In the genomic region with DNA sequence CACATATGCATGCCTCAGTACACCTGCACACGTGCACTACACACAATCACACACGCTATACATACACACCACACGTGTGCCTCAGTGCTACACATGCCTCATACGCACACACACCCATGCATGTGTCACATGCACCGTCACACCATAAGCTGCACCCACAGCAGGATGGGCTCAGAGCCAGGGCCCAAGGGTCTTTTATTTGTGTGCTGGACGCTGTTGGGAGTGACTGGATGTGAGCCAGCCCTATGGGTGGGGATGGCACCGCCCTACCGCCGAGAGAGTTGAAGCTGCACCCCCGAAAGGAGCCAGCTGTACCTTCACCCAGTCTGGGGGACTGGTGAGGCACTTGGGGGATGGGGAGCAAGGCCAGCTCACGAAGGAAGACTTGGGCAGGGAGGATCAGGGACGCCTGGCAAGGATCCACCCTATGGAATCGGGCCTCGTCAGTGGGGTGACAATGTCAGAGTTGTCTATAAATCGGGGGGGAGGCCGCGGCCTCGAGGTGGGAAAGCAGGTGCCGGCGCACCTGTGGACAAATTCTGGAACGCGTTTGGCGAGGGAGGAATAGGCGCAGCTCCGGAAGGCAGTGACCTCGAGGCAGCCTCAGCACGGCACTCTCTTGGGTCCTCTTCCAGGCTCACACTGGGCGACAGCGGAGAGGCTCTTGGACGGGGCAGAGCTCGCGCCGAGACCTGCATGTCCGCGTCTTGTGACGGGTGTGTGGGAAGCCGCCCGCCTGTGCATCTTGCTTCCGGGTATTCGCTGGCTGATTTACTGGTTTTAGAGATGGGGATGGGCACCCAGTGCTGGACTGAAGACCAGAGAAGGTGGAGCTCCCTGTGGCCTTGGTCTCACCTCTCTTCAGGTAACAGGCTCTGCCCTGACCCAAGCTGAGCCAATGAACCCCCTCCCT, we compare ENCODE assay signal across 23 cellular contexts. TPM values are rescaled to one million over a fixed set of nuclear protein-coding genes. Genes with fewer than 3 reads are reported as not detected.
DNase-seq lines count a peak whose midpoint lies in the region; ATAC-seq, FAIRE-seq and TF ChIP-seq lines count a peak whose summit lies in the region.
"Had no signal": no experiment of that assay in that cellular context is flagged by ENCODE, and none has a peak within 500 bp of the region (broad histone marks: within the 10 kb centered on the region; RNA-seq: fewer than 3 reads in every experiment).

No MANE protein-coding gene starts in this region.

- no peak for TF ChIP-seq CTCF in C4-2B (conservative IDR thresholded peaks at IDR 0.05)

- peaks cover 0 to 20% of the 10 kb centered on the region in 2 donors for H3K36me3 ChIP-seq in muscle layer of duodenum (ENCODE audit: control insufficient read depth in 1 of 2, insufficient read depth in 2 of 2, low read length in 2 of 2)

- H3K27me3 ChIP-seq in muscle layer of duodenum (ENCODE audit: low read depth, low read length) = no peaks in the 10 kb centered on the region
- H3K27me3 ChIP-seq: right atrium auricular region, upper lobe of left lung had no signal

- no peaks in the 10 kb centered on the region for H3K9me3 ChIP-seq in muscle layer of duodenum (ENCODE audit: control insufficient read depth in 1 of 2, low read length in 2 of 2)
- H3K9me3 ChIP-seq: right atrium auricular region, upper lobe of left lung had no signal

- peak overlapping the region; percentile 54 for H3K27ac ChIP-seq in C4-2B
- H3K27ac ChIP-seq in muscle layer of duodenum (ENCODE audit: low read length) = peak overlapping the region; percentile 39
- H3K27ac ChIP-seq: right atrium auricular region, upper lobe of left lung, WERI-Rb-1 had no signal

- in situ Hi-C loops in G401 (cut with HindIII; ENCODE audit: low sequenced_read_pairs) = no loop called here

- H3K4me3 ChIP-seq in muscle layer of duodenum (ENCODE audit: low read depth in 1 of 2, low read length in 2 of 2) = no peak overlapping the region
- H3K4me3 ChIP-seq: right atrium auricular region, upper lobe of left lung had no signal

- FAIRE-seq in RCC 7860 (lab: Jason Lieb, UNC) = no peak
- FAIRE-seq: frontal cortex, G401.6 had no signal

- no peak for ATAC-seq in HG03045 (IDR thresholded peaks at IDR 0.05; ENCODE audit: unreplicated experiment)
- ATAC-seq: activated CD8-positive, alpha-beta T cell treated with anti-CD3 and anti-CD28 coated beads, Interleukin-2, amount 10 ng/mL, durations not matched to agents 7 days and 5 days; activated naive CD8-positive, alpha-beta T cell treated with anti-CD3 and anti-CD28 coated beads, Interleukin-2, amount 50 U/mL, for 24 hours had no signal

- DNase-seq in G401 (ENCODE audit: low spot score) = peak; percentile 38
- DNase-seq in RPMI7951 (ENCODE audit: low read depth) = peak; percentile 3
- no peak for DNase-seq in RCC 7860 (ENCODE audit: low spot score)
- no peak for DNase-seq in stimulated activated CD4-positive, alpha-beta T cell treated with anti-CD3 and anti-CD28 coated beads, Interleukin-15, amount 100 ng/mL, for 24 hours
- DNase-seq in ecto neural progenitor cell (ENCODE audit: low spot score) = no peak
- DNase-seq: activated CD8-positive, alpha-beta T cell treated with anti-CD3 and anti-CD28 coated beads, Interleukin-2, amount 10 ng/mL, durations not matched to agents 7 days and 5 days; activated naive CD8-positive, alpha-beta T cell treated with anti-CD3 and anti-CD28 coated beads, Interleukin-2, amount 50 U/mL, for 24 hours; midbrain; NCI-H146; NCI-H446; SIG-M5; stimulated activated naive CD4-positive, alpha-beta T cell treated with Interleukin-2 at 50 U/mL for 16 hours had no signal

- H3K4me1 ChIP-seq in muscle layer of duodenum (ENCODE audit: control insufficient read depth in 1 of 2, insufficient read depth in 2 of 2, low read length in 2 of 2) = no peaks in the 10 kb centered on the region
- H3K4me1 ChIP-seq: upper lobe of left lung had no signal

RNA-seq across cellular contexts. Expression of a gene that starts 7.3 kb away (rescaled TPM):
- total RNA-seq in G401 (2014; rRNA removed; shearing (Covaris generic)) = 0.37 TPM in 1 of 2 replicates, not detected in the other
- total RNA-seq in RPMI7951 (2014; rRNA removed; shearing (Covaris generic)) = not detected in 2 replicates
- total RNA-seq: activated CD8-positive, alpha-beta T cell treated with anti-CD3 and anti-CD28 coated beads, Interleukin-2, amount 10 ng/mL, durations not matched to agents 7 days and 5 days; HT1080 had no signal

RNA-seq across cellular contexts. Expression of a gene that starts 12.0 kb away (rescaled TPM):
- 2.6 and 12.2 TPM in 2 replicates for total RNA-seq in G401 (2014; rRNA removed; shearing (Covaris generic))
- not detected in 2 replicates for total RNA-seq in RPMI7951 (2014; rRNA removed; shearing (Covaris generic))
- total RNA-seq: activated CD8-positive, alpha-beta T cell treated with anti-CD3 and anti-CD28 coated beads, Interleukin-2, amount 10 ng/mL, durations not matched to agents 7 days and 5 days; HT1080; LHCN-M2 had no signal

RNA-seq across cellular contexts. Expression of a gene that starts 14.6 kb away (rescaled TPM):
- not detected in 2 replicates for total RNA-seq in G401 (2014; rRNA removed; shearing (Covaris generic))
- 0.84 TPM in 1 of 2 replicates, not detected in the other for total RNA-seq in RPMI7951 (2014; rRNA removed; shearing (Covaris generic))
- total RNA-seq: activated CD8-positive, alpha-beta T cell treated with anti-CD3 and anti-CD28 coated beads, Interleukin-2, amount 10 ng/mL, durations not matched to agents 7 days and 5 days; epithelial cell of proximal tubule had no signal

RNA-seq across cellular contexts. Expression of a gene that starts 33.8 kb away (rescaled TPM):
- total RNA-seq in G401 (2014; rRNA removed; shearing (Covaris generic)) = 70.3 and 97.6 TPM in 2 replicates
- total RNA-seq in RPMI7951 (2014; rRNA removed; shearing (Covaris generic)) = 38.1 and 76.0 TPM in 2 replicates

RNA-seq across cellular contexts. Expression of a gene that starts 39.1 kb away (rescaled TPM):
- 45.8 and 56.7 TPM in 2 replicates for total RNA-seq in G401 (2014; rRNA removed; shearing (Covaris generic))
- total RNA-seq in RPMI7951 (2014; rRNA removed; shearing (Covaris generic)) = 16.8 and 17.2 TPM in 2 replicates

Comparison
In these comparisons a context has a peak if more than half of its experiments do, and no peak if none do; other contexts are left out.
1. DNase-seq: peak in G401 (single experiment) and RPMI7951 (single experiment); none in RCC 7860 (single experiment), stimulated activated CD4-positive, alpha-beta T cell treated with anti-CD3 and anti-CD28 coated beads, Interleukin-15, amount 100 ng/mL, for 24 hours (single experiment) and ecto neural progenitor cell (single experiment).